22 cellular contexts compared by ENCODE assay signal in the genomic region with DNA sequence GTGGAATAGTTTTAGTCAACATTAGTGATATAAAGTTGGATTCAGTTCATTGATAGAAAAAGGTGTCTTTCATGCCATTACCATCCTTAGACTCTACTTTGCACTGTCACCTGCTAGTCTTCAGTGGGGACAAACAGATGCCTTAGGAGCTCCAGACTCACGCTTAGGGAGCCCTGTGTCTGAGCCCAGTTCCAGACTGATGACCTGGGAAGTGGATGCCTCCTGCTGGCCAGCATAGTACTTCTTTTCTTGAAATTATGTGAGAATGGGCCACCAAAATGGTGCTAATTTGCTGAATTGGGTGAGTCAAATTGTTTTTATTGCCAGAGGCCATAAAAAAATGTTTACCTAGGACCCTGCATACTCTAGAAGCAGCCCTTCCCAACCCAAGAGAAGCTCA. TPM values are rescaled to one million over a fixed set of nuclear protein-coding genes. Genes with fewer than 3 reads are reported as not detected.
"Had no signal": no experiment of that assay in that cellular context is flagged by ENCODE, and none has a peak within 500 bp of the region (broad histone marks: within the 10 kb centered on the region; RNA-seq: fewer than 3 reads in every experiment).

No MANE protein-coding gene starts in this region.

- H3K27ac Mint-ChIP-seq: activated naive CD4-positive, alpha-beta T cell treated with anti-CD3 and anti-CD28 coated beads, Interleukin-2, amount 10 ng/mL, durations not matched to agents 7 days and 5 days; activated naive CD8-positive, alpha-beta T cell treated with anti-CD3 and anti-CD28 coated beads, Interleukin-2, amount 50 U/mL, for 24 hours; nephron; progenitor cell of endocrine pancreas; stimulated activated naive CD8-positive, alpha-beta T cell treated with anti-CD3 and anti-CD28 coated beads, Interleukin-15, amount 100 ng/mL, for 72 hours; T-cell; type B pancreatic cell had no signal

- H3K27me3 Mint-ChIP-seq: activated naive CD4-positive, alpha-beta T cell treated with anti-CD3 and anti-CD28 coated beads, Interleukin-2, amount 10 ng/mL, durations not matched to agents 7 days and 5 days; activated naive CD8-positive, alpha-beta T cell treated with anti-CD3 and anti-CD28 coated beads, Interleukin-2, amount 50 U/mL, for 24 hours; progenitor cell of endocrine pancreas; stimulated activated naive CD8-positive, alpha-beta T cell treated with anti-CD3 and anti-CD28 coated beads, Interleukin-15, amount 100 ng/mL, for 72 hours; T-cell; type B pancreatic cell had no signal

- H3K4me3 ChIP-seq: esophagus muscularis mucosa, lung, suprapubic skin had no signal

- H3K27ac ChIP-seq: brain microvascular endothelial cell, esophagus muscularis mucosa, suprapubic skin had no signal

- H3K36me3 Mint-ChIP-seq: activated naive CD4-positive, alpha-beta T cell treated with anti-CD3 and anti-CD28 coated beads, Interleukin-2, amount 10 ng/mL, durations not matched to agents 7 days and 5 days; T-cell; type B pancreatic cell had no signal

- ATAC-seq: activated naive CD8-positive, alpha-beta T cell treated with anti-CD3 and anti-CD28 coated beads, Interleukin-2, amount 50 U/mL, for 24 hours; stimulated activated naive CD8-positive, alpha-beta T cell treated with anti-CD3 and anti-CD28 coated beads, Interleukin-15, amount 100 ng/mL, for 72 hours; T-cell had no signal

- H3K36me3 ChIP-seq: brain microvascular endothelial cell, esophagus muscularis mucosa, suprapubic skin had no signal

- H3K4me1 ChIP-seq: esophagus muscularis mucosa, suprapubic skin had no signal

- H3K27me3 ChIP-seq: brain microvascular endothelial cell, esophagus muscularis mucosa, suprapubic skin had no signal

- H3K9me3 Mint-ChIP-seq: activated naive CD4-positive, alpha-beta T cell treated with anti-CD3 and anti-CD28 coated beads, Interleukin-2, amount 10 ng/mL, durations not matched to agents 7 days and 5 days; activated naive CD8-positive, alpha-beta T cell treated with anti-CD3 and anti-CD28 coated beads, Interleukin-2, amount 50 U/mL, for 24 hours; nephron; stimulated activated naive CD8-positive, alpha-beta T cell treated with anti-CD3 and anti-CD28 coated beads, Interleukin-15, amount 100 ng/mL, for 72 hours; T-cell; type B pancreatic cell had no signal

- H3K9me3 ChIP-seq: esophagus muscularis mucosa, suprapubic skin had no signal

- DNase-seq: activated CD4-positive, alpha-beta T cell treated with anti-CD3 and anti-CD28 coated beads, Interleukin-2, amount 50 U/mL, for 1 hour; activated CD8-positive, alpha-beta memory T cell treated with anti-CD3 and anti-CD28 coated beads for 24 hours; activated CD8-positive, alpha-beta memory T cell treated with anti-CD3 and anti-CD28 coated beads, Interleukin-2, amount 50 U/mL, for 48 hours; activated effector memory CD4-positive, alpha-beta T cell treated with Interleukin-2 at 50 U/mL for 16 hours; activated naive CD4-positive, alpha-beta T cell treated with anti-CD3 and anti-CD28 coated beads, Interleukin-2, amount 10 ng/mL, durations not matched to agents 7 days and 5 days; activated naive CD8-positive, alpha-beta T cell treated with anti-CD3 and anti-CD28 coated beads, Interleukin-2, amount 50 U/mL, for 24 hours; activated T-cell treated with anti-CD3 and anti-CD28 coated beads, Interleukin-2, amount 50 U/mL, for 48 hours; anterior cingulate cortex; brain microvascular endothelial cell; cortex of kidney; islet precursor cell; midbrain; nucleus accumbens; stimulated activated CD4-positive, alpha-beta T cell treated with anti-CD3 and anti-CD28 coated beads, Interleukin-4, amount 100 ng/mL, for 1 hour; stimulated activated naive CD8-positive, alpha-beta T cell treated with anti-CD3 and anti-CD28 coated beads, Interleukin-15, amount 100 ng/mL, for 72 hours; T-cell had no signal

- H3K4me3 Mint-ChIP-seq: activated naive CD4-positive, alpha-beta T cell treated with anti-CD3 and anti-CD28 coated beads, Interleukin-2, amount 10 ng/mL, durations not matched to agents 7 days and 5 days; activated naive CD8-positive, alpha-beta T cell treated with anti-CD3 and anti-CD28 coated beads, Interleukin-2, amount 50 U/mL, for 24 hours; nephron; stimulated activated naive CD8-positive, alpha-beta T cell treated with anti-CD3 and anti-CD28 coated beads, Interleukin-15, amount 100 ng/mL, for 72 hours; T-cell; type B pancreatic cell had no signal

- H3K4me1 Mint-ChIP-seq: activated naive CD4-positive, alpha-beta T cell treated with anti-CD3 and anti-CD28 coated beads, Interleukin-2, amount 10 ng/mL, durations not matched to agents 7 days and 5 days; activated naive CD8-positive, alpha-beta T cell treated with anti-CD3 and anti-CD28 coated beads, Interleukin-2, amount 50 U/mL, for 24 hours; nephron; stimulated activated naive CD8-positive, alpha-beta T cell treated with anti-CD3 and anti-CD28 coated beads, Interleukin-15, amount 100 ng/mL, for 72 hours; T-cell had no signal

RNA-seq across cellular contexts. Expression of a gene that starts 53.9 kb away (rescaled TPM):
- total RNA-seq: T-cell had no signal
